ENCODE assay signal across 22 cellular contexts in genomic region chr20:47999166-47999565, GRCh38.
"Had no signal": no experiment of that assay in that cellular context is flagged by ENCODE, and none has a peak within 500 bp of the region (broad histone marks: within the 10 kb centered on the region; RNA-seq: fewer than 3 reads in every experiment).

No MANE protein-coding gene starts in this region.

- H3K9me3 Mint-ChIP-seq: activated CD4-positive, alpha-beta memory T cell treated with anti-CD3 and anti-CD28 coated beads for 36 hours; activated CD4-positive, alpha-beta T cell treated with anti-CD3 and anti-CD28 coated beads, Interleukin-2, amount 10 ng/mL, durations not matched to agents 7 days and 5 days had no signal

- ATAC-seq: activated T-cell treated with anti-CD3 and anti-CD28 coated beads, Interleukin-2, amount 50 U/mL, for 72 hours had no signal

- H3K27ac Mint-ChIP-seq: activated CD4-positive, alpha-beta memory T cell treated with anti-CD3 and anti-CD28 coated beads for 36 hours; activated CD4-positive, alpha-beta T cell treated with anti-CD3 and anti-CD28 coated beads, Interleukin-2, amount 10 ng/mL, durations not matched to agents 7 days and 5 days; activated naive CD4-positive, alpha-beta T cell treated with anti-CD3 and anti-CD28 coated beads, Interleukin-2, amount 10 ng/mL, durations not matched to agents 7 days and 5 days; activated naive CD8-positive, alpha-beta T cell treated with anti-CD3 and anti-CD28 coated beads for 36 hours; activated T-cell treated with anti-CD3 and anti-CD28 coated beads, Interleukin-2, amount 50 U/mL, for 72 hours; activated T-helper 2 cell treated with anti-CD3 and anti-CD28 coated beads, Interferon-gamma antibody, Interleukin-2, Interleukin-4, amounts not matched to agents 10 μg/mL and 5 μg/mL and 100 μg/mL, durations not matched to agents 14 hours and 24 hours and 36 hours had no signal

- H3K9ac ChIP-seq: SK-N-SH had no signal

- H3K9me3 ChIP-seq: SK-N-SH had no signal

- H3K4me3 Mint-ChIP-seq: activated CD4-positive, alpha-beta memory T cell treated with anti-CD3 and anti-CD28 coated beads for 36 hours; activated CD4-positive, alpha-beta T cell treated with anti-CD3 and anti-CD28 coated beads, Interleukin-2, amount 10 ng/mL, durations not matched to agents 7 days and 5 days; activated naive CD4-positive, alpha-beta T cell treated with anti-CD3 and anti-CD28 coated beads, Interleukin-2, amount 10 ng/mL, durations not matched to agents 7 days and 5 days; activated naive CD8-positive, alpha-beta T cell treated with anti-CD3 and anti-CD28 coated beads for 36 hours; activated T-cell treated with anti-CD3 and anti-CD28 coated beads, Interleukin-2, amount 50 U/mL, for 72 hours had no signal

- H3K4me3 ChIP-seq: SJCRH30 had no signal

- H3K4me2 ChIP-seq: SK-N-SH had no signal

- H3K27ac ChIP-seq: brain microvascular endothelial cell, SJCRH30, VCaP had no signal

- H3K4me1 Mint-ChIP-seq: activated naive CD4-positive, alpha-beta T cell treated with anti-CD3 and anti-CD28 coated beads, Interleukin-2, amount 10 ng/mL, durations not matched to agents 7 days and 5 days had no signal

- H3K36me3 ChIP-seq: brain microvascular endothelial cell, SJCRH30 had no signal

- H3K27me3 ChIP-seq: brain microvascular endothelial cell, SJCRH30 had no signal

- DNase-seq: activated CD4-positive, alpha-beta memory T cell treated with anti-CD3 and anti-CD28 coated beads for 36 hours; activated CD4-positive, alpha-beta T cell treated with anti-CD3 and anti-CD28 coated beads, Interleukin-2, amount 10 ng/mL, durations not matched to agents 7 days and 5 days; activated CD4-positive, CD25-positive, alpha-beta regulatory T cell; activated CD8-positive, alpha-beta memory T cell treated with anti-CD3 and anti-CD28 coated beads, Interleukin-2, amount 50 U/mL, for 4 hours; activated gamma-delta T cell treated with Interleukin-2 at 50 U/mL for 16 hours; activated naive CD4-positive, alpha-beta T cell treated with anti-CD3 and anti-CD28 coated beads, Interleukin-2, amount 10 ng/mL, durations not matched to agents 7 days and 5 days; activated naive CD8-positive, alpha-beta T cell treated with anti-CD3 and anti-CD28 coated beads for 36 hours; activated T-cell treated with anti-CD3 and anti-CD28 coated beads, Interleukin-2, amount 50 U/mL, for 72 hours; brain microvascular endothelial cell; cerebellar nuclear complex; Karpas-422; NCI-H146; NCI-H187 treated with DMSO at 0.1 percent for 48 hours; NCI-H2081 treated with DMSO at 0.1 percent for 48 hours; NCI-H446; NCI-H524; Right ventricle myocardium superior; SJCRH30; T-helper 1 cell had no signal

- H3K36me3 Mint-ChIP-seq: activated CD4-positive, alpha-beta memory T cell treated with anti-CD3 and anti-CD28 coated beads for 36 hours; activated naive CD4-positive, alpha-beta T cell treated with anti-CD3 and anti-CD28 coated beads, Interleukin-2, amount 10 ng/mL, durations not matched to agents 7 days and 5 days; activated naive CD8-positive, alpha-beta T cell treated with anti-CD3 and anti-CD28 coated beads for 36 hours had no signal
